In the genomic region with DNA sequence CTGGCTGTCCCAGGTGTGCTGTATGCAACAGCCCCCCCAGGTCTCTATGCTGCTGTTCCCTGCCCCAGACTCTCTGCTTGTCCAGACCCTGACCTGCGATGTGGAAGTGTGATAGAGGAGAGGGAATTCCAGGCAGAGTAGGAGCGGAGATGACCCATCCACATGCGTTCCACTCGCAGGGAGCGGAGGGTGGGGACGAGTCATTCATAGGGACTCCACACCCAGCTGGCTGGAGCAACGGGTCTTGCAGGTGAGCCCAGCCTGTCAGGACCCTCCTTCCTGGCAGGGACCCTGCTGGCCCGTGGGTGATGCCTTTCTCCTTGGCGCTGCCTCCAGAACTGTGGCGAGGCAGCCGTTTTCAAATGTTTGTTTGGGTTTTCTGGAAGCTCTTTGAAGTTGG, we compare ENCODE assay signal across 28 cellular contexts. TPM values are rescaled to one million over a fixed set of nuclear protein-coding genes. Genes with fewer than 3 reads are reported as not detected.
"Had no signal": no experiment of that assay in that cellular context is flagged by ENCODE, and none has a peak within 500 bp of the region (broad histone marks: within the 10 kb centered on the region; RNA-seq: fewer than 3 reads in every experiment).

No MANE protein-coding gene starts in this region.

- H3K4me3 ChIP-seq: adrenal gland, body of pancreas, breast epithelium, SJSA1 had no signal

- H3K27ac ChIP-seq: adrenal gland, body of pancreas, breast epithelium, SJSA1 had no signal

- H3K4me2 ChIP-seq: SK-N-SH had no signal

- H3K36me3 ChIP-seq: adrenal gland, breast epithelium, SJSA1 had no signal

- H3K9me3 Mint-ChIP-seq: activated CD4-positive, alpha-beta T cell treated with anti-CD3 and anti-CD28 coated beads, Interleukin-2, amount 10 ng/mL, durations not matched to agents 7 days and 5 days; activated naive CD4-positive, alpha-beta T cell treated with anti-CD3 and anti-CD28 coated beads, Interleukin-2, amount 50 U/mL, for 72 hours; activated T-cell treated with anti-CD3 and anti-CD28 coated beads, Interleukin-2, amount 50 U/mL, for 24 hours; activated T-helper 2 cell treated with anti-CD3 and anti-CD28 coated beads, Interferon-gamma antibody, Interleukin-2, Interleukin-4, amounts not matched to agents 10 μg/mL and 5 μg/mL and 100 μg/mL, durations not matched to agents 14 hours and 24 hours and 36 hours; T-helper 1 cell treated with Interleukin-12 subunit alpha and Interleukin-12 subunit beta and Interleukin-4 antibody, amounts not matched to agents 30 μg/mL and 1 μg/mL, for 36 hours; T-helper 2 cell treated with Interferon-gamma antibody and Interleukin-4, amounts not matched to agents 5 μg/mL and 100 μg/mL, for 36 hours had no signal

- H3K27ac Mint-ChIP-seq: activated CD4-positive, alpha-beta T cell treated with anti-CD3 and anti-CD28 coated beads for 36 hours; activated CD4-positive, alpha-beta T cell treated with anti-CD3 and anti-CD28 coated beads, Interleukin-2, amount 10 ng/mL, durations not matched to agents 7 days and 5 days; activated CD8-positive, alpha-beta T cell treated with anti-CD3 and anti-CD28 coated beads, Interleukin-2, amount 10 ng/mL, durations not matched to agents 7 days and 5 days; activated naive CD4-positive, alpha-beta T cell treated with anti-CD3 and anti-CD28 coated beads, Interleukin-2, amount 50 U/mL, for 72 hours; activated T-cell treated with anti-CD3 and anti-CD28 coated beads, Interleukin-2, amount 50 U/mL, for 24 hours; activated T-helper 2 cell treated with anti-CD3 and anti-CD28 coated beads, Interferon-gamma antibody, Interleukin-2, Interleukin-4, amounts not matched to agents 10 μg/mL and 5 μg/mL and 100 μg/mL, durations not matched to agents 14 hours and 24 hours and 36 hours; T-helper 1 cell treated with Interleukin-12 subunit alpha and Interleukin-12 subunit beta and Interleukin-4 antibody, amounts not matched to agents 30 μg/mL and 1 μg/mL, for 36 hours; T-helper 2 cell treated with Interferon-gamma antibody and Interleukin-4, amounts not matched to agents 5 μg/mL and 100 μg/mL, for 36 hours had no signal

- DNase-seq: activated CD4-positive, alpha-beta T cell treated with anti-CD3 and anti-CD28 coated beads for 36 hours; activated CD4-positive, alpha-beta T cell treated with anti-CD3 and anti-CD28 coated beads, Interleukin-2, amount 10 ng/mL, durations not matched to agents 7 days and 5 days; activated CD4-positive, alpha-beta T cell treated with anti-CD3 and anti-CD28 coated beads, Interleukin-2, amount 50 U/mL, for 48 hours; activated CD8-positive, alpha-beta T cell treated with anti-CD3 and anti-CD28 coated beads, Interleukin-2, amount 10 ng/mL, durations not matched to agents 7 days and 5 days; activated gamma-delta T cell; activated naive CD4-positive, alpha-beta T cell treated with Interleukin-2 at 50 U/mL for 16 hours; activated T-cell treated with anti-CD3 and anti-CD28 coated beads, Interleukin-2, amount 50 U/mL, for 24 hours; adrenal gland; body of pancreas; NCI-H1048; NCI-H1105 treated with DMSO at 0.1 percent for 48 hours; NCI-H1436; NCI-H1694; NCI-H1930; NCI-H2081 treated with DMSO at 0.1 percent for 48 hours; NCI-H226; NCI-H446 treated with DMSO at 0.1 percent for 48 hours; NCI-H524 treated with DMSO at 0.1 percent for 48 hours; SHP77; SK-N-SH had no signal

- H3K36me3 Mint-ChIP-seq: activated naive CD4-positive, alpha-beta T cell treated with anti-CD3 and anti-CD28 coated beads, Interleukin-2, amount 50 U/mL, for 72 hours had no signal

- H3K27me3 ChIP-seq: adrenal gland, body of pancreas, SJSA1 had no signal

- FAIRE-seq: astrocyte, TTC549 had no signal

- H3K9ac ChIP-seq: SK-N-SH had no signal

- H3K9me3 ChIP-seq: adrenal gland, body of pancreas, breast epithelium, SJSA1, SK-N-SH had no signal

- H3K4me1 ChIP-seq: adrenal gland, body of pancreas, breast epithelium, SJSA1 had no signal

- H3K4me3 Mint-ChIP-seq: activated CD4-positive, alpha-beta T cell treated with anti-CD3 and anti-CD28 coated beads for 36 hours; activated CD4-positive, alpha-beta T cell treated with anti-CD3 and anti-CD28 coated beads, Interleukin-2, amount 10 ng/mL, durations not matched to agents 7 days and 5 days; activated CD8-positive, alpha-beta T cell treated with anti-CD3 and anti-CD28 coated beads, Interleukin-2, amount 10 ng/mL, durations not matched to agents 7 days and 5 days; activated T-cell treated with anti-CD3 and anti-CD28 coated beads, Interleukin-2, amount 50 U/mL, for 24 hours; T-helper 1 cell treated with Interleukin-12 subunit alpha and Interleukin-12 subunit beta and Interleukin-4 antibody, amounts not matched to agents 30 μg/mL and 1 μg/mL, for 36 hours; T-helper 2 cell treated with Interferon-gamma antibody and Interleukin-4, amounts not matched to agents 5 μg/mL and 100 μg/mL, for 36 hours had no signal

- H3K4me1 Mint-ChIP-seq: activated CD4-positive, alpha-beta T cell treated with anti-CD3 and anti-CD28 coated beads for 36 hours; activated CD4-positive, alpha-beta T cell treated with anti-CD3 and anti-CD28 coated beads, Interleukin-2, amount 10 ng/mL, durations not matched to agents 7 days and 5 days had no signal

RNA-seq across cellular contexts. Expression of gene CEMIP, which starts 58.8 kb away (rescaled TPM):
- total RNA-seq: activated CD4-positive, alpha-beta T cell treated with anti-CD3 and anti-CD28 coated beads, Interleukin-2, amount 10 ng/mL, durations not matched to agents 7 days and 5 days; activated CD8-positive, alpha-beta T cell treated with anti-CD3 and anti-CD28 coated beads, Interleukin-2, amount 10 ng/mL, durations not matched to agents 7 days and 5 days; activated naive CD4-positive, alpha-beta T cell treated with anti-CD3 and anti-CD28 coated beads, Interleukin-2, amount 50 U/mL, for 72 hours had no signal
